Comparison of ENCODE assay signal across 8 cellular contexts in the genomic region with DNA sequence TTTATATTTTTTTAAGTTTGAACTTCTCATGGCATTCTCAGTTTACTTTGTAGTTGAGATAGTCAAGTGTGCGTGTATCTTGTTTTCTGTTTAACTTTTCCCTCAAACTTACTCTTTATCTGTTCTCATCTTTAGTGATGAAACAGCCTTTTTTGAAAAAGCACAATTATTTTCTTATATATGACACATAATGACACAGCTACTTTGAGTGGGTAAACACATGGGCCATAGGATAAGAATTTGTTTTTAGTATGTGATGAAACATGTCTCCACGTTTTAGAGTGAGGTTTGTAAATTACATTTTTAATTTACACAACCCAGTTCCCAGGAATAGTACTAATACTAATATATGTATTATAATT. TPM values are rescaled to one million over a fixed set of nuclear protein-coding genes. Genes with fewer than 3 reads are reported as not detected.
A peak's percentile ranks its signal among the peaks of the same experiment; 100 is the strongest.
DNase-seq lines count a peak whose midpoint lies in the region; ATAC-seq and TF ChIP-seq lines count a peak whose summit lies in the region.

No MANE protein-coding gene starts in this region.

- peak overlapping the region; percentile 68 for H3K4me3 ChIP-seq in ectodermal cell (ENCODE audit: insufficient read depth, low read depth, low read length)

- intact Hi-C loops in CD4-positive, alpha-beta T cell (cut with DNase I, micrococcal nuclease), result loop anchor here (5.0 to 10.0 kb wide), 5 partner anchors 128 to 1748 kb away; a partner anchor contains a TSS

- CTCF ChIA-PET in CD4-positive, alpha-beta T cell (lab: Charles Lee), result interaction anchor here (0.6 to 0.7 kb wide), 2 partner anchors 24 to 1254 kb away, joined by 3 to 5 read pairs; no protein-coding TSS in a partner anchor

- no peak overlapping the region for H3K27ac ChIP-seq in CD4-positive, alpha-beta T cell (ENCODE audit: low read depth, low read length)
- H3K27ac ChIP-seq in ectodermal cell (ENCODE audit: insufficient read depth, low read depth, low read length, poor library complexity, severe bottlenecking), result no peak overlapping the region

- H3K27ac Mint-ChIP-seq in CD4-positive, alpha-beta T cell, result peak overlapping the region; percentile 91
- H3K27ac Mint-ChIP-seq in nephron progenitor cell, result peak overlapping the region; percentile 69

- no peaks in the 10 kb centered on the region for H3K36me3 ChIP-seq in ectodermal cell (ENCODE audit: control insufficient read depth, insufficient read depth, low read length)

- peaks cover 74% of the 10 kb centered on the region for H3K4me1 Mint-ChIP-seq in CD4-positive, alpha-beta T cell (ENCODE audit: low read depth)
- peaks cover 47% of the 10 kb centered on the region for H3K4me1 Mint-ChIP-seq in nephron progenitor cell

- POLR2A ChIA-PET in CD4-positive, alpha-beta T cell (lab: Charles Lee), result interaction anchor here (1.3 kb wide), 1 partner anchor 9 kb away, joined by 4 read pairs; no protein-coding TSS in a partner anchor

- peak overlapping the region; percentile 97 for H3K4me3 Mint-ChIP-seq in CD4-positive, alpha-beta T cell
- peak overlapping the region; percentile 96 for H3K4me3 Mint-ChIP-seq in nephron progenitor cell

- no peak for ATAC-seq in CD4-positive, alpha-beta T cell (ENCODE audit: poor library complexity)
- no peak for ATAC-seq in GM18519 (IDR thresholded peaks at IDR 0.05; ENCODE audit: low FRiP score, unreplicated experiment)

- WGBS in ectodermal cell, 2 experiments, result no CpG with 5 or more reads among the region's 2 CpGs

- TF ChIP-seq CTCF in CD4-positive, alpha-beta T cell (IDR thresholded peaks at IDR 0.05), result no peak
- TF ChIP-seq CTCF in nephron progenitor cell (IDR thresholded peaks at IDR 0.05), result no peak

- peaks cover 19% of the 10 kb centered on the region for H3K36me3 Mint-ChIP-seq in CD4-positive, alpha-beta T cell (ENCODE audit: low read depth)
- peaks cover 16% of the 10 kb centered on the region for H3K36me3 Mint-ChIP-seq in nephron progenitor cell (ENCODE audit: low read depth)

- no peaks in the 10 kb centered on the region for H3K27me3 Mint-ChIP-seq in CD4-positive, alpha-beta T cell
- H3K27me3 Mint-ChIP-seq in nephron progenitor cell (ENCODE audit: low read depth, poor library complexity), result peaks cover 7% of the 10 kb centered on the region

- H3K9me3 Mint-ChIP-seq in CD4-positive, alpha-beta T cell, result no peaks in the 10 kb centered on the region
- H3K9me3 Mint-ChIP-seq in nephron progenitor cell, result peaks cover 7% of the 10 kb centered on the region

- H3K4me1 ChIP-seq in ectodermal cell (ENCODE audit: control insufficient read depth, insufficient read depth, low read length), result peaks cover 10% of the 10 kb centered on the region

- no peaks in the 10 kb centered on the region for H3K27me3 ChIP-seq in CD4-positive, alpha-beta T cell (ENCODE audit: control insufficient read depth, insufficient read depth, low read length)
- no peaks in the 10 kb centered on the region for H3K27me3 ChIP-seq in ectodermal cell (ENCODE audit: control insufficient read depth, insufficient read depth, low read length, poor library complexity, severe bottlenecking)

- no peak for DNase-seq in CD4-positive, alpha-beta T cell
- DNase-seq in NAMALWA (ENCODE audit: low spot score), result peak; percentile 22
- DNase-seq in nephron progenitor cell, result no peak
- no peak for DNase-seq in GOT3 (lab: John Stamatoyannopoulos, UW)
- no peak for DNase-seq in stimulated activated CD4-positive, alpha-beta T cell treated with anti-CD3 and anti-CD28 coated beads, Interleukin-2, amount 100 ng/mL, for 48 hours
- DNase-seq in NCI-H2029 (lab: John Stamatoyannopoulos, UW), result no peak

- H3K9me3 ChIP-seq in CD4-positive, alpha-beta T cell (ENCODE audit: control insufficient read depth, low read length), result no peaks in the 10 kb centered on the region
- no peaks in the 10 kb centered on the region for H3K9me3 ChIP-seq in ectodermal cell (ENCODE audit: control insufficient read depth, low read length)

RNA-seq across cellular contexts. Expression of a gene that starts 3.2 kb away (rescaled TPM):
- total RNA-seq in CD4-positive, alpha-beta T cell, result 10 to 100 TPM; 17.5 to 18.2 TPM
- polyA plus RNA-seq in ectodermal cell (2013, experiment 1 of 4), result 16.3 TPM
- polyA plus RNA-seq in ectodermal cell (2013, experiment 2 of 4), result 18.5 TPM
- polyA plus RNA-seq in ectodermal cell (2013, experiment 3 of 4), result 17.2 TPM
- 16.7 TPM for polyA plus RNA-seq in ectodermal cell (2013, experiment 4 of 4)
